ENCODE assay signal across 8 cellular contexts in genomic region chr2:190382851-190383250, GRCh38. TPM values are rescaled to one million over a fixed set of nuclear protein-coding genes. Genes with fewer than 3 reads are reported as not detected.
A peak's percentile ranks its signal among the peaks of the same experiment; 100 is the strongest.
DNase-seq lines count a peak whose midpoint lies in the region; ATAC-seq and TF ChIP-seq lines count a peak whose summit lies in the region.

No MANE protein-coding gene starts in this region.

- H2AFZ ChIP-seq in GM23248 (no peak overlapping the region), SK-N-SH (ENCODE audit: low read depth) (no peak overlapping the region), parathyroid adenoma (peak overlapping the region; percentile 38)

- H3K27ac ChIP-seq in GM23248 = no peak overlapping the region
- H3K27ac ChIP-seq in SK-N-SH (ENCODE audit: low read depth in 2 of 2, low read length in 1 of 2) = no peak overlapping the region
- H3K27ac ChIP-seq in esophagus muscularis mucosa (replicated peaks in 1 of 4) = no peak overlapping the region
- H3K27ac ChIP-seq in parathyroid adenoma = no peak overlapping the region

- peak; percentile 43 for TF ChIP-seq CTCF in SK-N-SH (IDR thresholded peaks at IDR 0.05)
- TF ChIP-seq CTCF in esophagus muscularis mucosa (IDR thresholded peaks at IDR 0.05) = peak; percentile 49 to 67 (median 62)
- peak; percentile 80 for TF ChIP-seq CTCF in parathyroid adenoma (IDR thresholded peaks at IDR 0.05)

- TF ChIP-seq POLR2A in esophagus muscularis mucosa (IDR thresholded peaks at IDR 0.05; ENCODE audit: low read depth) = no peak

- 88 to 100% methylated on average over 1 of the region's 1 CpG for WGBS in GM23248 (ENCODE audit: low coverage in 1 of 2, low lambda C conversion rate in 2 of 2, missing lambda C conversion rate in 2 of 2), 2 experiments
- 94% methylated on average over 1 of the region's 1 CpG for WGBS in SK-N-SH (ENCODE audit: low lambda C conversion rate)
- WGBS in esophagus muscularis mucosa = 76% methylated on average over 1 of the region's 1 CpG

- H3K79me2 ChIP-seq in GM23248 (ENCODE audit: insufficient read depth) (no peaks in the 10 kb centered on the region), SK-N-SH (ENCODE audit: insufficient read depth) (no peaks in the 10 kb centered on the region), parathyroid adenoma (no peaks in the 10 kb centered on the region)

- ATAC-seq in GM18870 (IDR thresholded peaks at IDR 0.05; ENCODE audit: unreplicated experiment) = no peak

- no peak overlapping the region for H3K9ac ChIP-seq in GM23248
- no peak overlapping the region for H3K9ac ChIP-seq in SK-N-SH
- H3K9ac ChIP-seq in parathyroid adenoma = no peak overlapping the region

- no peaks in the 10 kb centered on the region for H3K9me3 ChIP-seq in GM23248 (ENCODE audit: low read depth)
- H3K9me3 ChIP-seq in SK-N-SH = no peaks in the 10 kb centered on the region
- H3K9me3 ChIP-seq in esophagus muscularis mucosa = no peaks in the 10 kb centered on the region
- H3K9me3 ChIP-seq in parathyroid adenoma (ENCODE audit: control insufficient read depth, low read length) = no peaks in the 10 kb centered on the region

- TF ChIP-seq EP300 in SK-N-SH (IDR thresholded peaks at IDR 0.05; ENCODE audit: borderline replicate concordance in 1 of 2, low read depth in 1 of 2, low read length in 1 of 2) (no peak), esophagus muscularis mucosa (IDR thresholded peaks at IDR 0.05) (no peak)

- H3K9me2 ChIP-seq in GM23248 (ENCODE audit: insufficient read depth) (no peaks in the 10 kb centered on the region), SK-N-SH (no peaks in the 10 kb centered on the region)

- H3K4me3 ChIP-seq in GM23248 (no peak overlapping the region), SK-N-SH (ENCODE audit: low read depth in 2 of 2, low read length in 1 of 2) (no peak overlapping the region), esophagus muscularis mucosa (no peak overlapping the region), parathyroid adenoma (ENCODE audit: low read depth, low read length) (no peak overlapping the region)

- peak; percentile 78 for TF ChIP-seq RAD21 in SK-N-SH (IDR thresholded peaks at IDR 0.05; ENCODE audit: low read length)

- CTCF ChIA-PET in SK-N-SH (lab: Yijun Ruan, JAX) = interaction anchor here (0.9 to 3.0 kb wide), 7 partner anchors 10 to 131 kb away, joined by 3 to 28 read pairs (median 4); partner anchors contain the start of gene INPP1

- POLR2A ChIA-PET in SK-N-SH (lab: Yijun Ruan, JAX) = no interaction called here

- DNase-seq in stimulated activated naive CD4-positive, alpha-beta T cell (lab: John Stamatoyannopoulos, UW) = peak in 4 of 6 experiments; percentile 6 to 69 (median 54)
- DNase-seq in stimulated activated naive CD4-positive, alpha-beta T cell treated with Interleukin-2 at 50 U/mL for 16 hours (lab: John Stamatoyannopoulos, UW) = no peak
- DNase-seq in GM23248 (peak; percentile 31), LoVo (ENCODE audit: low spot score) (peak; percentile 68), SK-N-SH (peak; percentile 30), esophagus muscularis mucosa (ENCODE audit: extremely low spot score) (no peak)

- H4K20me1 ChIP-seq in GM23248 (ENCODE audit: insufficient read depth) (no peaks in the 10 kb centered on the region), SK-N-SH (ENCODE audit: insufficient read depth) (no peaks in the 10 kb centered on the region)

- intact Hi-C loops in esophagus muscularis mucosa (cut with DNase I) = loop anchor here (2.0 kb wide), 1 partner anchor 128 kb away; no protein-coding TSS in a partner anchor

- H3K4me1 ChIP-seq in GM23248 (ENCODE audit: insufficient read depth) = no peaks in the 10 kb centered on the region; the same call in 1 of the 2 replicates
- no peaks in the 10 kb centered on the region; a peak in 1 of 4 replicates for H3K4me1 ChIP-seq in SK-N-SH (ENCODE audit: control insufficient read depth in 1 of 2, insufficient read depth in 2 of 2, low read depth in 1 of 2, low read length in 1 of 2)
- H3K4me1 ChIP-seq in esophagus muscularis mucosa = no peaks in the 10 kb centered on the region
- H3K4me1 ChIP-seq in parathyroid adenoma = peaks cover 4% of the 10 kb centered on the region

- in situ Hi-C loops in GM23248 (cut with MboI) = no loop called here

- 0 out of 2 replicates have a peak, but pooled peaks cover 6% of the 10 kb centered on the region for H3F3A ChIP-seq in GM23248 (ENCODE audit: insufficient read depth)
- no peaks in the 10 kb centered on the region for H3F3A ChIP-seq in SK-N-SH (replicated peaks; ENCODE audit: insufficient read depth)

- no peak overlapping the region for H3K4me2 ChIP-seq in GM23248 (ENCODE audit: unreplicated experiment)
- H3K4me2 ChIP-seq in SK-N-SH = no peak overlapping the region
- peak overlapping the region; percentile 34 for H3K4me2 ChIP-seq in parathyroid adenoma (ENCODE audit: low read length)

- H3K36me3 ChIP-seq in GM23248 (ENCODE audit: low read depth) (no peaks in the 10 kb centered on the region), SK-N-SH (replicated peaks in 1 of 2; ENCODE audit: control insufficient read depth in 1 of 2, insufficient read depth in 2 of 2, low read length in 1 of 2) (no peaks in the 10 kb centered on the region), esophagus muscularis mucosa (no peaks in the 10 kb centered on the region), parathyroid adenoma (ENCODE audit: control insufficient read depth, insufficient read depth, low read length) (no peaks in the 10 kb centered on the region)

- H3K27me3 ChIP-seq in GM23248 (replicated peaks; ENCODE audit: insufficient read depth) (no peaks in the 10 kb centered on the region), SK-N-SH (ENCODE audit: insufficient read depth) (no peaks in the 10 kb centered on the region), esophagus muscularis mucosa (no peaks in the 10 kb centered on the region), parathyroid adenoma (ENCODE audit: control insufficient read depth, insufficient read depth, low read length) (no peaks in the 10 kb centered on the region)

TF ChIP-seq in SK-N-SH, 30 proteins besides CTCF, POLR2A, EP300 and RAD21:
- TF ChIP-seq EZH2phosphoT487 (IDR thresholded peaks at IDR 0.05; ENCODE audit: borderline replicate concordance, low read depth) (no peak), SMC3 (IDR thresholded peaks at IDR 0.05; ENCODE audit: low read depth, low read length) (peak; percentile 83), CHD2 (IDR thresholded peaks at IDR 0.05; ENCODE audit: low read length, partially characterized antibody) (peak; percentile 18), IRF3 (IDR thresholded peaks at IDR 0.05; ENCODE audit: low read depth, low read length) (no peak), JUND (IDR thresholded peaks at IDR 0.05) (no peak), FOXM1 (IDR thresholded peaks at IDR 0.05; ENCODE audit: low read depth) (no peak), NFIC (IDR thresholded peaks at IDR 0.05; ENCODE audit: borderline replicate concordance) (no peak)

RNA-seq across cellular contexts. Expression of gene MFSD6, which starts 25.3 kb away (rescaled TPM):
- 4.9 and 6.7 TPM in 2 replicates for total RNA-seq in GM23248 (2014; rRNA removed; shearing (Covaris generic))
- polyA plus RNA-seq in GM23248 (2016; fragmentation: Nextera tagmentation; extraction: Ambion mirVana) (3.2 and 4.2 TPM in 2 replicates), SK-N-SH (2012; rRNA removed) (15.1 and 15.9 TPM in 2 replicates)
- 15.1 and 17.9 TPM in 2 replicates for polyA plus RNA-seq in SK-N-SH (2012; cell fraction: cytosol; rRNA removed)
- 6.9 and 11.8 TPM in 2 replicates for polyA plus RNA-seq in SK-N-SH (2012; cell fraction: nucleus; rRNA removed)
- 100 to 1,000 TPM; 145 to 180 (median 163) TPM for total RNA-seq in esophagus muscularis mucosa

RNA-seq across cellular contexts. Expression of gene INPP1, which starts 39.5 kb away (rescaled TPM):
- 4.2 and 7.1 TPM in 2 replicates for total RNA-seq in GM23248 (2014; rRNA removed; shearing (Covaris generic))
- 28.7 and 29.6 TPM in 2 replicates for polyA plus RNA-seq in GM23248 (2016; fragmentation: Nextera tagmentation; extraction: Ambion mirVana)
- 5.7 and 6.4 TPM in 2 replicates for polyA plus RNA-seq in SK-N-SH (2012; rRNA removed)
- polyA plus RNA-seq in SK-N-SH (2012; cell fraction: cytosol; rRNA removed) = 6.3 and 6.5 TPM in 2 replicates
- polyA plus RNA-seq in SK-N-SH (2012; cell fraction: nucleus; rRNA removed) = 10.3 and 14.8 TPM in 2 replicates
- total RNA-seq in esophagus muscularis mucosa = 10 to 100 TPM; 17.1 to 23.6 (median 21.0) TPM

Comparison
In these comparisons a context has a peak if more than half of its experiments do, and no peak if none do; other contexts are left out.
1. DNase-seq: peak in stimulated activated naive CD4-positive, alpha-beta T cell (4 of 6), GM23248 (single experiment), LoVo (single experiment) and SK-N-SH (single experiment); none in stimulated activated naive CD4-positive, alpha-beta T cell treated with Interleukin-2 at 50 U/mL for 16 hours (single experiment) and esophagus muscularis mucosa (single experiment).
2. RNA of gene MFSD6, which starts 25.3 kb away (total RNA-seq): 145 to 180 TPM in esophagus muscularis mucosa; 4.9 to 6.7 TPM in GM23248; every median in the first group is over 10 times any median in the second.
3. Peak in every context shown above with its lines, with median percentiles within 50 percentile points of each other: CTCF ChIP-seq.